In the genomic region with DNA sequence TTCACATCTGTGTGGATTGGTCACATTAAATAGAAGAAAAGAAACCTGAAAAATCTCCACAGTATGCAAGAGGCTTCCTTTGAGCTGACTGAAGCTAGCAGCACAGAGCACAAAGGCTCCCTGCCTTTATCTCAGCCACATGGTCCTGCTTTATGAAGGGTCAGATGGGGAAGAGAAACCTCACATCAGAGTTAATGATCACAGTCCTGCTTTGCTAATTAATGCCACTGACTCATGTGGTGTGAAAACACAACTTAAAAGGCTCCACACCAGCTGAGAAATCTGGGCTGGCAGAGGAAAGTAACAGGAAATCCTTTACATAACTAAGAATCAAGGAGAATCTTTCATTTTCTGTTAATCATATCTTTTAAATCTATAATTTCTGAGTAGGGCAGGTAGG, we compare ENCODE assay signal across 14 cellular contexts.
A peak's percentile ranks its signal among the peaks of the same experiment; 100 is the strongest.
DNase-seq lines count a peak whose midpoint lies in the region; ATAC-seq, FAIRE-seq and TF ChIP-seq lines count a peak whose summit lies in the region.
"Had no signal": no experiment of that assay in that cellular context is flagged by ENCODE, and none has a peak within 500 bp of the region (broad histone marks: within the 10 kb centered on the region; RNA-seq: fewer than 3 reads in every experiment).

No MANE protein-coding gene starts in this region.

- H3K27ac Mint-ChIP-seq in GM23338, result no peak overlapping the region

- H3K9me2 ChIP-seq in GM23338 (ENCODE audit: insufficient read depth), result no peaks in the 10 kb centered on the region

- ATAC-seq in GM21367 (IDR thresholded peaks at IDR 0.05; ENCODE audit: unreplicated experiment) (peak; percentile 65), HG02981 (IDR thresholded peaks at IDR 0.05; ENCODE audit: unreplicated experiment) (peak; percentile 96), GM23338 (no peak)
- ATAC-seq: Panc1 had no signal

- TF ChIP-seq CTCF in OCI-LY3 (IDR thresholded peaks at IDR 0.05; ENCODE audit: low read depth, low read length) (no peak), GM23338 (conservative IDR thresholded peaks at IDR 0.05; ENCODE audit: low read depth in 2 of 2) (no peak)

- H3K4me1 Mint-ChIP-seq in GM23338, result peaks cover 15% of the 10 kb centered on the region; the same call in 2 of the 3 replicates

- peaks cover 8% of the 10 kb centered on the region; the same call in 2 of the 3 replicates for H3K9me3 Mint-ChIP-seq in GM23338

- peak; percentile 83 for FAIRE-seq in GM18507 (lab: Jason Lieb, UNC)
- FAIRE-seq: D721Med, keratinocyte had no signal

- H3K9ac ChIP-seq in OCI-LY3 (ENCODE audit: low read length), result peak overlapping the region; percentile 6; the same call in 1 of the 2 replicates

- H3K9me3 ChIP-seq in OCI-LY3 (ENCODE audit: insufficient read depth, low read length), result no peaks in the 10 kb centered on the region

- no peaks in the 10 kb centered on the region for H3K36me3 Mint-ChIP-seq in GM23338 (ENCODE audit: low read depth)

- H4K20me1 ChIP-seq in OCI-LY3 (ENCODE audit: insufficient read depth, low read length), result no peaks in the 10 kb centered on the region
- no peaks in the 10 kb centered on the region for H4K20me1 ChIP-seq in GM23338 (replicated peaks; ENCODE audit: insufficient read depth)

- H3K36me3 ChIP-seq in OCI-LY3 (replicated peaks; ENCODE audit: low read depth, low read length), result no peaks in the 10 kb centered on the region
- no peaks in the 10 kb centered on the region for H3K36me3 ChIP-seq in GM23338 (ENCODE audit: insufficient read depth)

- H3K27me3 ChIP-seq in OCI-LY3 (ENCODE audit: low read depth, low read length), result no peaks in the 10 kb centered on the region
- no peaks in the 10 kb centered on the region for H3K27me3 ChIP-seq in GM23338 (ENCODE audit: insufficient read depth)

- peak overlapping the region; percentile 44 for H3K4me2 ChIP-seq in OCI-LY3 (ENCODE audit: low read length)
- H3K4me2 ChIP-seq in GM23338, result no peak overlapping the region

- 0 out of 2 replicates have a peak overlapping the region, but pooled peaks have one; percentile 5 for H2AFZ ChIP-seq in OCI-LY3 (ENCODE audit: low read depth, low read length)
- no peak overlapping the region for H2AFZ ChIP-seq in GM23338

- no peaks in the 10 kb centered on the region for H3K79me2 ChIP-seq in OCI-LY3 (ENCODE audit: low read length)
- H3K79me2 ChIP-seq in GM23338 (replicated peaks; ENCODE audit: insufficient read depth), result no peaks in the 10 kb centered on the region

- peaks cover 28% of the 10 kb centered on the region for H3K4me1 ChIP-seq in OCI-LY3 (ENCODE audit: low read length)
- no peaks in the 10 kb centered on the region; the same call in 1 of the 2 replicates for H3K4me1 ChIP-seq in GM23338 (ENCODE audit: insufficient read depth)

- H3K27me3 Mint-ChIP-seq in GM23338 (ENCODE audit: insufficient read depth, low read depth, poor library complexity), result peaks cover 2% of the 10 kb centered on the region

- DNase-seq in GM18507 (ENCODE audit: extremely low spot score, insufficient read length, low read depth) (no peak), DMS79 treated with DMSO at 0.1 percent for 48 hours (lab: John Stamatoyannopoulos, UW) (no peak), amniotic stem cell (lab: John Stamatoyannopoulos, UW) (no peak), GM23338 (ENCODE audit: low spot score) (no peak)
- no peak for DNase-seq in activated CD8-positive, alpha-beta memory T cell treated with anti-CD3 and anti-CD28 coated beads, Interleukin-2, amount 50 U/mL, for 4 hours
- DNase-seq: ACHN, foreskin fibroblast, NCI-H2029 treated with DMSO at 0.1 percent for 48 hours had no signal

- no peak overlapping the region for H3K4me3 ChIP-seq in OCI-LY3 (ENCODE audit: low read length)
- H3K4me3 ChIP-seq in GM23338, result no peak overlapping the region

- H3F3A ChIP-seq in GM23338 (replicated peaks; ENCODE audit: low read depth), result no peaks in the 10 kb centered on the region

- H3K4me3 Mint-ChIP-seq in GM23338, result no peak overlapping the region

- H3K27ac ChIP-seq in OCI-LY3 (ENCODE audit: low read length) (peak overlapping the region; percentile 57), GM23338 (ENCODE audit: low read depth) (no peak overlapping the region)

TF ChIP-seq in GM23338, 12 proteins besides CTCF, POLR2A, EP300 and RAD21 (continues in another document):
- TF ChIP-seq, protein P1, sequence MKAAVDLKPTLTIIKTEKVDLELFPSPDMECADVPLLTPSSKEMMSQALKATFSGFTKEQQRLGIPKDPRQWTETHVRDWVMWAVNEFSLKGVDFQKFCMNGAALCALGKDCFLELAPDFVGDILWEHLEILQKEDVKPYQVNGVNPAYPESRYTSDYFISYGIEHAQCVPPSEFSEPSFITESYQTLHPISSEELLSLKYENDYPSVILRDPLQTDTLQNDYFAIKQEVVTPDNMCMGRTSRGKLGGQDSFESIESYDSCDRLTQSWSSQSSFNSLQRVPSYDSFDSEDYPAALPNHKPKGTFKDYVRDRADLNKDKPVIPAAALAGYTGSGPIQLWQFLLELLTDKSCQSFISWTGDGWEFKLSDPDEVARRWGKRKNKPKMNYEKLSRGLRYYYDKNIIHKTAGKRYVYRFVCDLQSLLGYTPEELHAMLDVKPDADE (IDR thresholded peaks at IDR 0.05), result no peak
- TF ChIP-seq, protein P2, sequence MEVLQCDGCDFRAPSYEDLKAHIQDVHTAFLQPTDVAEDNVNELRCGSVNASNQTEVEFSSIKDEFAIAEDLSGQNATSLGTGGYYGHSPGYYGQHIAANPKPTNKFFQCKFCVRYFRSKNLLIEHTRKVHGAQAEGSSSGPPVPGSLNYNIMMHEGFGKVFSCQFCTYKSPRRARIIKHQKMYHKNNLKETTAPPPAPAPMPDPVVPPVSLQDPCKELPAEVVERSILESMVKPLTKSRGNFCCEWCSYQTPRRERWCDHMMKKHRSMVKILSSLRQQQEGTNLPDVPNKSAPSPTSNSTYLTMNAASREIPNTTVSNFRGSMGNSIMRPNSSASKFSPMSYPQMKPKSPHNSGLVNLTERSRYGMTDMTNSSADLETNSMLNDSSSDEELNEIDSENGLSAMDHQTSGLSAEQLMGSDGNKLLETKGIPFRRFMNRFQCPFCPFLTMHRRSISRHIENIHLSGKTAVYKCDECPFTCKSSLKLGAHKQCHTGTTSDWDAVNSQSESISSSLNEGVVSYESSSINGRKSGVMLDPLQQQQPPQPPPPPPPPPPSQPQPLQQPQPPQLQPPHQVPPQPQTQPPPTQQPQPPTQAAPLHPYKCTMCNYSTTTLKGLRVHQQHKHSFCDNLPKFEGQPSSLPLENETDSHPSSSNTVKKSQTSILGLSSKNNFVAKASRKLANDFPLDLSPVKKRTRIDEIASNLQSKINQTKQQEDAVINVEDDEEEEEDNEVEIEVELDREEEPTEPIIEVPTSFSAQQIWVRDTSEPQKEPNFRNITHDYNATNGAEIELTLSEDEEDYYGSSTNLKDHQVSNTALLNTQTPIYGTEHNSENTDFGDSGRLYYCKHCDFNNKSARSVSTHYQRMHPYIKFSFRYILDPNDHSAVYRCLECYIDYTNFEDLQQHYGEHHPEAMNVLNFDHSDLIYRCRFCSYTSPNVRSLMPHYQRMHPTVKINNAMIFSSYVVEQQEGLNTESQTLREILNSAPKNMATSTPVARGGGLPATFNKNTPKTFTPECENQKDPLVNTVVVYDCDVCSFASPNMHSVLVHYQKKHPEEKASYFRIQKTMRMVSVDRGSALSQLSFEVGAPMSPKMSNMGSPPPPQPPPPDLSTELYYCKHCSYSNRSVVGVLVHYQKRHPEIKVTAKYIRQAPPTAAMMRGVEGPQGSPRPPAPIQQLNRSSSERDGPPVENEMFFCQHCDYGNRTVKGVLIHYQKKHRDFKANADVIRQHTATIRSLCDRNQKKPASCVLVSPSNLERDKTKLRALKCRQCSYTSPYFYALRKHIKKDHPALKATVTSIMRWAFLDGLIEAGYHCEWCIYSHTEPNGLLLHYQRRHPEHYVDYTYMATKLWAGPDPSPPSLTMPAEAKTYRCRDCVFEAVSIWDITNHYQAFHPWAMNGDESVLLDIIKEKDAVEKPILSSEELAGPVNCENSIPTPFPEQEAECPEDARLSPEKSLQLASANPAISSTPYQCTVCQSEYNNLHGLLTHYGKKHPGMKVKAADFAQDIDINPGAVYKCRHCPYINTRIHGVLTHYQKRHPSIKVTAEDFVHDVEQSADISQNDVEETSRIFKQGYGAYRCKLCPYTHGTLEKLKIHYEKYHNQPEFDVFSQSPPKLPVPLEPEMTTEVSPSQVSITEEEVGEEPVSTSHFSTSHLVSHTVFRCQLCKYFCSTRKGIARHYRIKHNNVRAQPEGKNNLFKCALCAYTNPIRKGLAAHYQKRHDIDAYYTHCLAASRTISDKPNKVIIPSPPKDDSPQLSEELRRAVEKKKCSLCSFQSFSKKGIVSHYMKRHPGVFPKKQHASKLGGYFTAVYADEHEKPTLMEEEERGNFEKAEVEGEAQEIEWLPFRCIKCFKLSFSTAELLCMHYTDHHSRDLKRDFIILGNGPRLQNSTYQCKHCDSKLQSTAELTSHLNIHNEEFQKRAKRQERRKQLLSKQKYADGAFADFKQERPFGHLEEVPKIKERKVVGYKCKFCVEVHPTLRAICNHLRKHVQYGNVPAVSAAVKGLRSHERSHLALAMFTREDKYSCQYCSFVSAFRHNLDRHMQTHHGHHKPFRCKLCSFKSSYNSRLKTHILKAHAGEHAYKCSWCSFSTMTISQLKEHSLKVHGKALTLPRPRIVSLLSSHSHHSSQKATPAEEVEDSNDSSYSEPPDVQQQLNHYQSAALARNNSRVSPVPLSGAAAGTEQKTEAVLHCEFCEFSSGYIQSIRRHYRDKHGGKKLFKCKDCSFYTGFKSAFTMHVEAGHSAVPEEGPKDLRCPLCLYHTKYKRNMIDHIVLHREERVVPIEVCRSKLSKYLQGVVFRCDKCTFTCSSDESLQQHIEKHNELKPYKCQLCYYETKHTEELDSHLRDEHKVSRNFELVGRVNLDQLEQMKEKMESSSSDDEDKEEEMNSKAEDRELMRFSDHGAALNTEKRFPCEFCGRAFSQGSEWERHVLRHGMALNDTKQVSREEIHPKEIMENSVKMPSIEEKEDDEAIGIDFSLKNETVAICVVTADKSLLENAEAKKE (CRISPR knock-in tag; IDR thresholded peaks at IDR 0.05), result no peak
